ENCODE assay signal across 22 cellular contexts in the genomic region with DNA sequence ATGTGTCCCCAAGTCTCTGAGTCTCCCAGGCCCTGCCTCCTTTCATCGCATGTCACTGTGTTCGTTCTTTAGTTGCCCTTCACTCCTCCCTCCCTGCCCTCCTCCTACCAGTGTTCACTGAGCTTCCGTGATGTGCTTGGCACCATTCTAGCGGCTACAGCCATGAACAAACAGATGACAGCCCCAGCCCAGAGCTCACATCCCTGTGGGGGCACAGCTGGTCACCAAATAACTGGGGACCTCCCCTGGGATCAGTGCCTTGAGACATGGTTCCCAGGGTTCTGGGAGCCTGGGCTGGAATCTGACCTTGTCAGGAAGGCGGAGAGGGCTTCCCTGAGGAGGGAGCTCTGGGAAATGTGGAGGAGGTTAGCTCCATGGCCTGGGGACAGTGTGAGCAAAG.
A peak's percentile ranks its signal among the peaks of the same experiment; 100 is the strongest.
DNase-seq lines count a peak whose midpoint lies in the region; ATAC-seq, FAIRE-seq and TF ChIP-seq lines count a peak whose summit lies in the region.
"Had no signal": no experiment of that assay in that cellular context is flagged by ENCODE, and none has a peak within 500 bp of the region (broad histone marks: within the 10 kb centered on the region; RNA-seq: fewer than 3 reads in every experiment).

No MANE protein-coding gene starts in this region.

- FAIRE-seq in H1 (lab: Jason Lieb, UNC), result no peak
- FAIRE-seq: A204.1, G401.6, GM12892 had no signal

- H3K56ac ChIP-seq in H1 (replicated peaks; ENCODE audit: insufficient read length, low read depth, low read length), result no peak overlapping the region

- H3K27ac ChIP-seq in H1 (ENCODE audit: low read depth, low read length) (no peak overlapping the region), neuronal stem cell (replicated peaks; ENCODE audit: low read length) (no peak overlapping the region), upper lobe of right lung (no peak overlapping the region)
- H3K27ac ChIP-seq: 22Rv1, BLaER1, C4-2B had no signal

- CTCF ChIA-PET in activated CD4-positive, alpha-beta T cell treated with anti-CD3 and anti-CD28 coated beads, Interleukin-2, amount 10 ng/mL, durations not matched to agents 7 days and 5 days (lab: Charles Lee), result no interaction called here
- CTCF ChIA-PET in H1 (lab: Charles Lee; ENCODE audit: partially characterized antibody), result interaction anchor here (0.9 to 1.8 kb wide), 6 partner anchors 14 to 227 kb away, joined by 3 to 5 read pairs (median 3); no protein-coding TSS in a partner anchor

- no peak for TF ChIP-seq RAD21 in H1 (IDR thresholded peaks at IDR 0.05 in 1 of 2, conservative IDR thresholded peaks at IDR 0.05 in 1 of 2; ENCODE audit: low read depth in 2 of 2, low read length in 2 of 2)

- H3K27me3 ChIP-seq in H1 (replicated peaks in 1 of 4; ENCODE audit: control insufficient read depth in 3 of 4, extremely low read depth in 1 of 4, insufficient read depth in 3 of 4, low read length in 3 of 4) (no peaks in the 10 kb centered on the region), neuronal stem cell (ENCODE audit: control insufficient read depth in 3 of 3, insufficient read depth in 3 of 3, low read depth in 1 of 3, low read length in 3 of 3) (peaks cover 0 to 3% (median 0%) of the 10 kb centered on the region in 3 experiments), upper lobe of right lung (no peaks in the 10 kb centered on the region)
- H3K27me3 ChIP-seq: BLaER1 had no signal

- H3K79me1 ChIP-seq in H1 (ENCODE audit: low read depth, low read length), result no peaks in the 10 kb centered on the region
- no peaks in the 10 kb centered on the region for H3K79me1 ChIP-seq in neuronal stem cell (ENCODE audit: low read depth, low read length)

- H4K5ac ChIP-seq in H1 (ENCODE audit: insufficient read length, low read depth, low read length), result no peak overlapping the region

- TF ChIP-seq POLR2A in H1 (IDR thresholded peaks at IDR 0.05; ENCODE audit: control extremely low read depth in 1 of 2, low read depth in 2 of 2, low read length in 2 of 2), result no peak

- H3K4me1 ChIP-seq in H1 (replicated peaks in 1 of 4; ENCODE audit: control insufficient read depth in 3 of 4, insufficient read depth in 4 of 4, low read length in 3 of 4) (no peaks in the 10 kb centered on the region; a peak in 1 of 7 replicates), neuronal stem cell (ENCODE audit: control insufficient read depth in 2 of 2, insufficient read depth in 1 of 2, low read depth in 1 of 2, low read length in 2 of 2) (peaks cover 0 to 5% of the 10 kb centered on the region in 2 donors), upper lobe of right lung (no peaks in the 10 kb centered on the region)
- H3K4me1 ChIP-seq: BLaER1, Caco-2 had no signal

- H2AFZ ChIP-seq in H1 (ENCODE audit: low read length) (no peak overlapping the region), neuronal stem cell (ENCODE audit: low read length) (no peak overlapping the region)

- H2BK120ac ChIP-seq in H1 (replicated peaks; ENCODE audit: low read depth, low read length) (no peak overlapping the region), neuronal stem cell (ENCODE audit: low read depth, low read length) (no peak overlapping the region)

- peaks cover 3% of the 10 kb centered on the region for H3K4me1 Mint-ChIP-seq in activated CD4-positive, alpha-beta T cell treated with anti-CD3 and anti-CD28 coated beads, Interleukin-2, amount 10 ng/mL, durations not matched to agents 7 days and 5 days
- H3K4me1 Mint-ChIP-seq: B cell had no signal

- H3K4me3 ChIP-seq in H1 (ENCODE audit: extremely low read depth in 1 of 4, insufficient read depth in 2 of 4, low read depth in 3 of 4, low read length in 4 of 4), result no peak overlapping the region
- H3K4me3 ChIP-seq in neuronal stem cell (ENCODE audit: low read length in 2 of 2), result no peak overlapping the region
- H3K4me3 ChIP-seq in upper lobe of right lung, result no peak overlapping the region
- H3K4me3 ChIP-seq: BLaER1 had no signal

- H3K9me3 Mint-ChIP-seq in activated CD4-positive, alpha-beta T cell treated with anti-CD3 and anti-CD28 coated beads, Interleukin-2, amount 10 ng/mL, durations not matched to agents 7 days and 5 days, result no peaks in the 10 kb centered on the region
- H3K9me3 Mint-ChIP-seq in activated naive CD4-positive, alpha-beta T cell treated with anti-CD3 and anti-CD28 coated beads, Interleukin-2, amount 50 U/mL, for 72 hours, result no peaks in the 10 kb centered on the region
- H3K9me3 Mint-ChIP-seq: CD8-positive, alpha-beta T cell had no signal

- H3K9ac ChIP-seq in H1 (replicated peaks in 1 of 4; ENCODE audit: extremely low read depth in 1 of 4, low read depth in 3 of 4, low read length in 3 of 4) (no peak overlapping the region), neuronal stem cell (ENCODE audit: low read depth, low read length, poor library complexity) (no peak overlapping the region)
- H3K9ac ChIP-seq: BLaER1 had no signal

- no peak overlapping the region for H3K23ac ChIP-seq in H1 (ENCODE audit: insufficient read length)
- H3K23ac ChIP-seq in neuronal stem cell (ENCODE audit: low read depth, low read length, poor library complexity), result no peak overlapping the region

- H4K8ac ChIP-seq in H1 (ENCODE audit: extremely low read depth, insufficient read depth, low read length), result peak overlapping the region; percentile 51; the same call in 1 of the 2 replicates
- H4K8ac ChIP-seq in neuronal stem cell (ENCODE audit: low read depth, low read length), result no peak overlapping the region

- H3K36me3 Mint-ChIP-seq in activated CD4-positive, alpha-beta T cell treated with anti-CD3 and anti-CD28 coated beads, Interleukin-2, amount 10 ng/mL, durations not matched to agents 7 days and 5 days (ENCODE audit: low read depth), result no peaks in the 10 kb centered on the region
- no peaks in the 10 kb centered on the region for H3K36me3 Mint-ChIP-seq in activated naive CD4-positive, alpha-beta T cell treated with anti-CD3 and anti-CD28 coated beads, Interleukin-2, amount 50 U/mL, for 72 hours
- H3K36me3 Mint-ChIP-seq: CD4-positive, CD25-positive, alpha-beta regulatory T cell; CD8-positive, alpha-beta T cell had no signal

- peak overlapping the region; percentile 38 for H3K27ac Mint-ChIP-seq in activated CD4-positive, alpha-beta T cell treated with anti-CD3 and anti-CD28 coated beads, Interleukin-2, amount 10 ng/mL, durations not matched to agents 7 days and 5 days
- no peak overlapping the region for H3K27ac Mint-ChIP-seq in activated naive CD4-positive, alpha-beta T cell treated with anti-CD3 and anti-CD28 coated beads, Interleukin-2, amount 50 U/mL, for 72 hours
- H3K27ac Mint-ChIP-seq: B cell; CD4-positive, CD25-positive, alpha-beta regulatory T cell; CD8-positive, alpha-beta T cell had no signal

- H2BK12ac ChIP-seq in H1 (ENCODE audit: low read depth, low read length) (no peak overlapping the region), neuronal stem cell (ENCODE audit: low read length) (no peak overlapping the region)

- H3K14ac ChIP-seq in H1 (ENCODE audit: insufficient read length) (no peak overlapping the region), neuronal stem cell (ENCODE audit: low read length) (no peak overlapping the region)

- no peaks in the 10 kb centered on the region; a peak in 1 of 4 replicates for H3K79me2 ChIP-seq in H1 (ENCODE audit: control insufficient read depth in 1 of 2, insufficient read depth in 2 of 2, low read length in 2 of 2)

- WGBS in H1 (ENCODE audit: extremely low coverage in 1 of 2, insufficient coverage in 1 of 2, insufficient read length in 1 of 2, insufficient replicate concordance in 2 of 2, low coverage in 1 of 2, low lambda C conversion rate in 2 of 2, missing lambda C conversion rate in 1 of 2), 2 experiments, result 96% methylated on average over 5 of the region's 5 CpGs; no CpG with 5 or more reads in 1 of the 2 experiments
- WGBS in neuronal stem cell (ENCODE audit: extremely low coverage in 2 of 2, insufficient read length in 2 of 2, insufficient replicate concordance in 1 of 2), 2 donors, result no CpG with 5 or more reads among the region's 5 CpGs

- no peak overlapping the region for H3K4me2 ChIP-seq in H1 (ENCODE audit: insufficient read depth in 1 of 2, low read depth in 2 of 2, low read length in 2 of 2)
- H3K4me2 ChIP-seq in neuronal stem cell (ENCODE audit: insufficient read depth, low read length, poor library complexity, severe bottlenecking), result no peak overlapping the region
- H3K4me2 ChIP-seq: BLaER1 had no signal

- H3K36me3 ChIP-seq in H1 (ENCODE audit: control insufficient read depth in 2 of 4, insufficient read depth in 4 of 4, low read length in 3 of 4), result no peaks in the 10 kb centered on the region
- H3K36me3 ChIP-seq in neuronal stem cell (replicated peaks in 1 of 2; ENCODE audit: control insufficient read depth in 2 of 2, insufficient read depth in 2 of 2, low read length in 2 of 2), result peaks cover 0 to 3% of the 10 kb centered on the region in 2 donors
- no peaks in the 10 kb centered on the region for H3K36me3 ChIP-seq in upper lobe of right lung
- H3K36me3 ChIP-seq: BLaER1 had no signal

- H3K4ac ChIP-seq in H1 (replicated peaks; ENCODE audit: insufficient read length, low read depth, low read length) (no peak overlapping the region), neuronal stem cell (ENCODE audit: low read length) (no peak overlapping the region)

- no peak overlapping the region for H2BK5ac ChIP-seq in H1 (ENCODE audit: low read depth, low read length)
- H2BK5ac ChIP-seq in neuronal stem cell (ENCODE audit: low read length), result no peak overlapping the region

- POLR2A ChIA-PET in activated CD4-positive, alpha-beta T cell treated with anti-CD3 and anti-CD28 coated beads, Interleukin-2, amount 10 ng/mL, durations not matched to agents 7 days and 5 days (lab: Charles Lee), result no interaction called here
- POLR2A ChIA-PET in H1 (lab: Charles Lee; ENCODE audit: partially characterized antibody), result no interaction called here

- H3K4me3 Mint-ChIP-seq in activated CD4-positive, alpha-beta T cell treated with anti-CD3 and anti-CD28 coated beads, Interleukin-2, amount 10 ng/mL, durations not matched to agents 7 days and 5 days, result no peak overlapping the region
- H3K4me3 Mint-ChIP-seq: B cell; CD4-positive, CD25-positive, alpha-beta regulatory T cell; CD8-positive, alpha-beta T cell had no signal

- H3K9me3 ChIP-seq in H1 (ENCODE audit: insufficient read depth in 2 of 2, low read depth in 1 of 2, low read length in 1 of 2), result peaks cover 0 to 7% of the 10 kb centered on the region in 2 experiments; a peak in 2 of 4 replicates
- peaks cover 0 to 8% of the 10 kb centered on the region in 2 donors for H3K9me3 ChIP-seq in neuronal stem cell (replicated peaks in 1 of 2; ENCODE audit: control insufficient read depth in 2 of 2, insufficient read depth in 1 of 2, low read depth in 1 of 2, low read length in 2 of 2)
- H3K9me3 ChIP-seq in upper lobe of right lung, result no peaks in the 10 kb centered on the region
- H3K9me3 ChIP-seq: Caco-2 had no signal

- no peak overlapping the region for H3K18ac ChIP-seq in H1 (ENCODE audit: extremely low read depth, low read length)
- peak overlapping the region; percentile 1 for H3K18ac ChIP-seq in neuronal stem cell (ENCODE audit: low read length)

- ATAC-seq in upper lobe of right lung, result no peak
- ATAC-seq in activated naive CD4-positive, alpha-beta T cell treated with anti-CD3 and anti-CD28 coated beads, Interleukin-2, amount 50 U/mL, for 72 hours, result no peak
- ATAC-seq: CD8-positive, alpha-beta T cell had no signal

- H2BK15ac ChIP-seq in H1 (ENCODE audit: low read length) (no peak overlapping the region), neuronal stem cell (ENCODE audit: low read length) (peak overlapping the region; percentile 70)

- intact Hi-C loops in upper lobe of right lung (cut with DNase I), result no loop called here

- TF ChIP-seq EP300 in H1 (IDR thresholded peaks at IDR 0.05; ENCODE audit: borderline replicate concordance in 1 of 2, low read depth in 2 of 2, low read length in 2 of 2), result no peak

- DNase-seq in activated CD4-positive, alpha-beta T cell treated with anti-CD3 and anti-CD28 coated beads, Interleukin-2, amount 10 ng/mL, durations not matched to agents 7 days and 5 days, result no peak
- DNase-seq in activated CD4-positive, alpha-beta T cell treated with anti-CD3 and anti-CD28 coated beads for 4 hours, result no peak
- DNase-seq in H1 (ENCODE audit: low read depth in 1 of 2, low spot score in 2 of 2), result no peak
- DNase-seq in neuronal stem cell (ENCODE audit: low spot score), result no peak
- peak; percentile 40 for DNase-seq in upper lobe of right lung
- no peak for DNase-seq in retina
- no peak for DNase-seq in activated naive CD4-positive, alpha-beta T cell treated with anti-CD3 and anti-CD28 coated beads, Interleukin-2, amount 50 U/mL, for 72 hours (ENCODE audit: low spot score in 2 of 2)
- DNase-seq: Caco-2; CD4-positive, CD25-positive, alpha-beta regulatory T cell; CD8-positive, alpha-beta T cell; DMS153; DND-41; GOT3; H7; HCEC 1CT had no signal

- no peaks in the 10 kb centered on the region for H3K27me3 Mint-ChIP-seq in activated CD4-positive, alpha-beta T cell treated with anti-CD3 and anti-CD28 coated beads, Interleukin-2, amount 10 ng/mL, durations not matched to agents 7 days and 5 days
- H3K27me3 Mint-ChIP-seq: B cell had no signal

- peaks cover 10% of the 10 kb centered on the region for H3K23me2 ChIP-seq in H1 (ENCODE audit: low read depth, low read length)

- H4K91ac ChIP-seq in H1 (replicated peaks; ENCODE audit: insufficient read length, low read length), result no peak overlapping the region
- no peak overlapping the region for H4K91ac ChIP-seq in neuronal stem cell (ENCODE audit: low read depth, low read length, poor library complexity)

- TF ChIP-seq CTCF in H1 (IDR thresholded peaks at IDR 0.05; ENCODE audit: control extremely low read depth in 1 of 3, insufficient read depth in 1 of 3, low read depth in 1 of 3, low read length in 3 of 3), result no peak
- TF ChIP-seq CTCF in upper lobe of right lung (IDR thresholded peaks at IDR 0.05), result no peak

- no peak overlapping the region for H2BK20ac ChIP-seq in H1 (ENCODE audit: low read length)

- H4K20me1 ChIP-seq in H1 (replicated peaks in 1 of 2; ENCODE audit: control insufficient read depth in 1 of 2, insufficient read depth in 2 of 2, low read length in 2 of 2), result peaks cover 0 to 6% of the 10 kb centered on the region in 2 experiments
- H4K20me1 ChIP-seq: BLaER1 had no signal

- H2AK5ac ChIP-seq in H1 (ENCODE audit: low read depth, low read length), result no peak overlapping the region
- no peak overlapping the region for H2AK5ac ChIP-seq in neuronal stem cell (ENCODE audit: low read depth, low read length)
